ENCODE assay signal across 12 cellular contexts in the genomic region with DNA sequence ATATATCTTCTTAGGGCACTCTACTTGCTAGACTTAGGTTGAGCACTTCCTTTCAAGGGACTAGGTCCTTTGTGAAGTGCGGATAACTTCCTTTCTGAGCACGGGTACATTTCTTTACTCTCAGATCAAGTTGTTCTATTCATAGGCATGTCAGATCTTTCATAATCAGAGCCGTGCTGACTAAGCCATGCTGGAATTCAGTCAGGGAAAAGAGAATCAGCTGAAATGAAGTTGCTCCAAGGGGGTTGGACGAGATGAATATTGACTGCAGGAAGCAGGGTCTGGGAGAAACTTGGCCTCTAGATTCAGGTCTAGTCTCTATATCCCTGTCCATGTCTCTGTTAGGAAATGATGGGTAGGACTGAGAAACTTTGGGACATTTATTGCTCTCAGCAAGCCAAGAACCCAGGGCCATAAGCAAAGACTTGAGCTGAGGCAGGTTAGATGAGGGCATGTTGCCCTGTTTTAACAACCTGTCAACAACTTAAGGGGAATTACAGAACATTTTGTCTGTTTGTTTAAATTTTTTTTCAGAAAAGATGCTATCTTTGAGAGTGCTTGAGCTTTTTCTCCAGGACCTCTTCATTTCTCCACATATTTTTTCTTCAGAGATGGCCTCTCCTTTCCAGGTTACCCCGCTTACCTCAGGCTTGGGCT. TPM values are rescaled to one million over a fixed set of nuclear protein-coding genes. Genes with fewer than 3 reads are reported as not detected.
DNase-seq lines count a peak whose midpoint lies in the region; TF ChIP-seq lines count a peak whose summit lies in the region.
"Had no signal": no experiment of that assay in that cellular context is flagged by ENCODE, and none has a peak within 500 bp of the region (broad histone marks: within the 10 kb centered on the region; RNA-seq: fewer than 3 reads in every experiment).

No MANE protein-coding gene starts in this region.

- TF ChIP-seq CTCF in AG04450 (IDR thresholded peaks at IDR 0.05; ENCODE audit: low read depth, low read length): no peak
- no peak for TF ChIP-seq CTCF in epithelial cell of proximal tubule (conservative IDR thresholded peaks at IDR 0.05; ENCODE audit: low read depth, low read length)
- TF ChIP-seq CTCF in MM.1S (IDR thresholded peaks at IDR 0.05; ENCODE audit: low read length): no peak

- no peak overlapping the region for H3K4ac ChIP-seq in mesenchymal stem cell (ENCODE audit: low read depth in 1 of 2, low read length in 2 of 2)

- H3K4me2 ChIP-seq in mesenchymal stem cell (ENCODE audit: low read length, poor library complexity, severe bottlenecking): no peak overlapping the region
- no peak overlapping the region for H3K4me2 ChIP-seq in MM.1S (ENCODE audit: low read depth, low read length)

- H3K4me3 ChIP-seq in AG04450 (ENCODE audit: low read depth, low read length) (no peak overlapping the region), MG63 (no peak overlapping the region), epithelial cell of proximal tubule (ENCODE audit: low read depth, low read length) (no peak overlapping the region), mesenchymal stem cell (ENCODE audit: insufficient read depth in 1 of 2, low read depth in 1 of 2, low read length in 2 of 2) (no peak overlapping the region), MM.1S (ENCODE audit: low read length) (no peak overlapping the region)

- no peaks in the 10 kb centered on the region for H3K9me3 ChIP-seq in AG04450 (ENCODE audit: control insufficient read depth, insufficient read depth, low read length)
- H3K9me3 ChIP-seq in MG63: no peaks in the 10 kb centered on the region
- no peaks in the 10 kb centered on the region for H3K9me3 ChIP-seq in mesenchymal stem cell (ENCODE audit: control insufficient read depth, low read length)
- no peaks in the 10 kb centered on the region for H3K9me3 ChIP-seq in MM.1S (replicated peaks; ENCODE audit: insufficient read depth, low read length)

- H3K27me3 ChIP-seq in AG04450 (ENCODE audit: control insufficient read depth, insufficient read depth, low read length): no peaks in the 10 kb centered on the region
- H3K27me3 ChIP-seq in MG63: no peaks in the 10 kb centered on the region
- H3K27me3 ChIP-seq in mesenchymal stem cell (ENCODE audit: control insufficient read depth in 1 of 2, insufficient read depth in 1 of 2, low read length in 2 of 2): no peaks in the 10 kb centered on the region
- no peaks in the 10 kb centered on the region for H3K27me3 ChIP-seq in MM.1S (replicated peaks; ENCODE audit: insufficient read depth, low read length)

- H3K9ac ChIP-seq in mesenchymal stem cell (ENCODE audit: low read length) (no peak overlapping the region), MM.1S (ENCODE audit: low read length) (no peak overlapping the region)

- H3K36me3 ChIP-seq in MG63 (no peaks in the 10 kb centered on the region), mesenchymal stem cell (ENCODE audit: control insufficient read depth in 1 of 2, insufficient read depth in 2 of 2, low read depth in 1 of 2, low read length in 2 of 2) (no peaks in the 10 kb centered on the region), MM.1S (replicated peaks; ENCODE audit: insufficient read depth, low read length) (no peaks in the 10 kb centered on the region)

- no peak overlapping the region for H3K23ac ChIP-seq in mesenchymal stem cell (ENCODE audit: low read length in 2 of 2)

- POLR2A ChIA-PET in AG04450 (lab: Yijun Ruan, JAX): no interaction called here

- peak; percentile 63 for DNase-seq in AG04450 (ENCODE audit: low read depth, low spot score)
- DNase-seq in MG63: peak; percentile 22
- peak; percentile 82 for DNase-seq in epithelial cell of proximal tubule (ENCODE audit: low read depth)
- peak; percentile 91 for DNase-seq in mesenchymal stem cell
- DNase-seq in germinal center (ENCODE audit: low spot score): no peak
- DNase-seq in NCI-H2029 (lab: John Stamatoyannopoulos, UW): no peak
- DNase-seq in MM.1S: no peak
- DNase-seq in UCSD-AML1 (lab: John Stamatoyannopoulos, UW; ENCODE audit: unreplicated experiment): no peak
- DNase-seq: activated gamma-delta T cell treated with Interleukin-2 at 50 U/mL for 16 hours; CD4-positive, alpha-beta memory T cell; KBM-7; NCI-H510A treated with DMSO at 0.1 percent for 48 hours had no signal

- no peak overlapping the region for H2BK120ac ChIP-seq in mesenchymal stem cell (ENCODE audit: low read depth, low read length)

- H2AK5ac ChIP-seq in mesenchymal stem cell (ENCODE audit: low read length, severe bottlenecking): peak overlapping the region; percentile 81

- no peak overlapping the region for H3K14ac ChIP-seq in mesenchymal stem cell (ENCODE audit: low read length in 2 of 2)

- H3K79me1 ChIP-seq in mesenchymal stem cell (replicated peaks; ENCODE audit: low read length, poor library complexity, severe bottlenecking): no peaks in the 10 kb centered on the region

- no peaks in the 10 kb centered on the region for H3K9me2 ChIP-seq in MM.1S (replicated peaks; ENCODE audit: insufficient read depth, low read length)

- CTCF ChIA-PET in AG04450 (lab: Charles Lee): interaction anchor here (0.8 to 1.6 kb wide), 5 partner anchors 28 to 203 kb away, joined by 3 to 7 read pairs (median 3); a partner anchor contains a TSS

- 23% methylated on average over 5 of the region's 5 CpGs for WGBS in mesenchymal stem cell

- no peak overlapping the region for H3K18ac ChIP-seq in mesenchymal stem cell (ENCODE audit: low read depth in 1 of 2, low read length in 2 of 2)

- H3K27ac ChIP-seq in AG04450 (ENCODE audit: low read depth, low read length): peak overlapping the region; percentile 59
- H3K27ac ChIP-seq in mesenchymal stem cell (ENCODE audit: low read length, poor library complexity, severe bottlenecking): peak overlapping the region; percentile 27
- no peak overlapping the region for H3K27ac ChIP-seq in MM.1S (ENCODE audit: low read length)

- H3F3A ChIP-seq in MM.1S (ENCODE audit: insufficient read depth, low read length): no peaks in the 10 kb centered on the region

- H3K4me1 ChIP-seq in mesenchymal stem cell (ENCODE audit: control insufficient read depth, insufficient read depth, low read depth, low read length) (no peaks in the 10 kb centered on the region), MM.1S (ENCODE audit: low read length) (no peaks in the 10 kb centered on the region)

- no peak overlapping the region for H4K8ac ChIP-seq in mesenchymal stem cell (ENCODE audit: low read length)

- H2BK5ac ChIP-seq in mesenchymal stem cell (ENCODE audit: low read depth, low read length, poor library complexity, severe bottlenecking): no peak overlapping the region

- no peak overlapping the region for H4K91ac ChIP-seq in mesenchymal stem cell (ENCODE audit: low read length)

- H3K79me2 ChIP-seq in MM.1S (ENCODE audit: low read length): no peaks in the 10 kb centered on the region

- no peak overlapping the region for H2AFZ ChIP-seq in mesenchymal stem cell (ENCODE audit: low read depth, low read length)
- no peak overlapping the region for H2AFZ ChIP-seq in MM.1S (ENCODE audit: low read length)

- no peak overlapping the region for H2BK12ac ChIP-seq in mesenchymal stem cell (ENCODE audit: low read length in 2 of 2)

- H4K20me1 ChIP-seq in MM.1S (ENCODE audit: insufficient read depth, low read length): no peaks in the 10 kb centered on the region

- H2BK15ac ChIP-seq in mesenchymal stem cell (ENCODE audit: low read depth, poor library complexity, severe bottlenecking): no peak overlapping the region

RNA-seq across cellular contexts. Expression of a gene that starts 28.3 kb away (rescaled TPM):
- 2.0 and 2.4 TPM in 2 replicates for polyA plus RNA-seq in AG04450 (2011; rRNA removed)
- 0.61 and 0.78 TPM in 2 replicates for polyA minus RNA-seq in AG04450 (2011; rRNA and poly(A)+ RNA removed)
- total RNA-seq in MG63 (2014; rRNA removed; shearing (Covaris generic); ENCODE audit: low replicate concordance): not detected in 2 replicates
- total RNA-seq in epithelial cell of proximal tubule: 149 and 211 TPM in 2 replicates
- 9.6 TPM for polyA plus RNA-seq in mesenchymal stem cell (2013, experiment 1 of 2)
- polyA plus RNA-seq in mesenchymal stem cell (2013, experiment 2 of 2): 10.5 TPM

Comparison
In these comparisons a context has a peak if more than half of its experiments do, and no peak if none do; other contexts are left out.
1. DNase-seq: peak in AG04450 (single experiment), MG63 (single experiment), epithelial cell of proximal tubule (single experiment) and mesenchymal stem cell (single experiment); none in germinal center (single experiment), NCI-H2029 (single experiment), MM.1S (single experiment) and UCSD-AML1 (single experiment).
2. RNA of a gene that starts 28.3 kb away (total RNA-seq): 149 to 211 TPM in epithelial cell of proximal tubule; not detected in MG63; every median in the first group is over 100 times any median in the second.